ENCODE assay signal across 8 cellular contexts in genomic region chr1:116881879-116882520, GRCh38. TPM values are rescaled to one million over a fixed set of nuclear protein-coding genes. Genes with fewer than 3 reads are reported as not detected.
DNase-seq lines count a peak whose midpoint lies in the region; ATAC-seq, FAIRE-seq and TF ChIP-seq lines count a peak whose summit lies in the region.

No MANE protein-coding gene starts in this region.

- POLR2A ChIA-PET in GM12878 (lab: Charles Lee), result interaction anchor here (0.6 to 2.1 kb wide), 6 partner anchors 55 to 179 kb away, joined by 3 to 15 read pairs (median 8); partner anchors contain the start of gene TTF2

- WGBS in GM12878 (ENCODE audit: insufficient coverage, insufficient replicate concordance, low lambda C conversion rate, missing lambda C conversion rate), result 69% methylated on average over 9 of the region's 9 CpGs

- RAD21 ChIA-PET in GM12878 (lab: Charles Lee; ENCODE audit: unreplicated experiment), result interaction anchor here (0.7 to 10.2 kb wide), 27 partner anchors 10 to 308 kb away, joined by 3 to 138 read pairs (median 6); partner anchors contain the start of genes CD101 and TTF2

- H3K4me3 ChIP-seq in OCI-LY1 (ENCODE audit: low read depth, low read length, poor library complexity, severe bottlenecking) (no peak overlapping the region), GM12878 (no peak overlapping the region), uterus (no peak overlapping the region)

- CTCF ChIA-PET in GM12878 (lab: Yijun Ruan, JAX), result interaction anchor here (0.8 to 8.4 kb wide), 36 partner anchors 13 to 743 kb away, joined by 3 to 82 read pairs (median 6); partner anchors contain the start of gene TTF2

- peak; percentile 35; the same call in 1 of the 2 replicates for TF ChIP-seq CTCF in OCI-LY1 (IDR thresholded peaks at IDR 0.05; ENCODE audit: low read length)
- TF ChIP-seq CTCF in GM12878 (IDR thresholded peaks at IDR 0.05 in 2 of 3, conservative IDR thresholded peaks at IDR 0.05 in 1 of 3; ENCODE audit: control insufficient read depth in 2 of 3, extremely low read depth in 1 of 3, insufficient read depth in 1 of 3, low read depth in 3 of 3, low read length in 3 of 3), result peak; percentile 45 to 73 (median 65)
- peak in 2 of 4 experiments; percentile 8 to 24 for TF ChIP-seq CTCF in uterus (IDR thresholded peaks at IDR 0.05)

- H3K4me2 ChIP-seq in OCI-LY1 (ENCODE audit: low read length), result no peak overlapping the region
- no peak overlapping the region for H3K4me2 ChIP-seq in GM12878 (ENCODE audit: control insufficient read depth, insufficient read depth)

- in situ Hi-C loops in GM12878 (cut with MboI), result no loop called here

- no peak for TF ChIP-seq EP300 in GM12878 (IDR thresholded peaks at IDR 0.05; ENCODE audit: borderline replicate concordance in 1 of 2, control insufficient read depth in 1 of 2, low read depth in 2 of 2, low read length in 2 of 2)

- no peaks in the 10 kb centered on the region for H3K27me3 ChIP-seq in OCI-LY1 (ENCODE audit: insufficient read depth, low read length)
- H3K27me3 ChIP-seq in GM12878 (replicated peaks in 1 of 2; ENCODE audit: control insufficient read depth in 2 of 2, insufficient read depth in 2 of 2, low read length in 1 of 2), result no peaks in the 10 kb centered on the region
- H3K27me3 ChIP-seq in uterus, result no peaks in the 10 kb centered on the region

- SMC1A ChIA-PET in GM12878 (lab: Charles Lee; ENCODE audit: uncharacterized antibody, unreplicated experiment), result interaction anchor here (0.6 to 11.0 kb wide), 37 partner anchors 9 to 333 kb away, joined by 3 to 146 read pairs (median 6); partner anchors contain the start of gene TTF2

- H3K9ac ChIP-seq in OCI-LY1 (ENCODE audit: low read length) (no peak overlapping the region), GM12878 (ENCODE audit: control insufficient read depth, insufficient read depth, low read length) (no peak overlapping the region)

- no peaks in the 10 kb centered on the region for H3K36me3 ChIP-seq in OCI-LY1 (ENCODE audit: insufficient read depth, low read length)
- H3K36me3 ChIP-seq in GM12878 (ENCODE audit: control insufficient read depth in 2 of 2, insufficient read depth in 2 of 2, low read length in 1 of 2), result no peaks in the 10 kb centered on the region
- H3K36me3 ChIP-seq in uterus, result no peaks in the 10 kb centered on the region

- peak; percentile 79 for TF ChIP-seq RAD21 in GM12878 (IDR thresholded peaks at IDR 0.05; ENCODE audit: insufficient read depth, low read depth, low read length)

- H3K9me2 ChIP-seq in OCI-LY1 (ENCODE audit: low read depth, low read length), result no peaks in the 10 kb centered on the region

- H2AFZ ChIP-seq in OCI-LY1 (ENCODE audit: low read length), result no peak overlapping the region
- H2AFZ ChIP-seq in GM12878 (ENCODE audit: control insufficient read depth, low read depth, low read length), result no peak overlapping the region

- H3K4me1 ChIP-seq in OCI-LY1 (ENCODE audit: insufficient read depth, low read length, severe bottlenecking), result no peaks in the 10 kb centered on the region
- H3K4me1 ChIP-seq in GM12878 (ENCODE audit: control insufficient read depth, insufficient read depth, low read length), result peaks cover 14% of the 10 kb centered on the region; the same call in 1 of the 2 replicates
- H3K4me1 ChIP-seq in uterus, result peaks cover 8 to 16% of the 10 kb centered on the region in 2 donors

- H4K20me1 ChIP-seq in OCI-LY1 (ENCODE audit: insufficient read depth, low read length) (no peaks in the 10 kb centered on the region), GM12878 (ENCODE audit: control insufficient read depth, insufficient read depth) (no peaks in the 10 kb centered on the region)

- H3K9me3 ChIP-seq in OCI-LY1 (ENCODE audit: low read length) (no peaks in the 10 kb centered on the region), GM12878 (replicated peaks; ENCODE audit: control insufficient read depth, insufficient read depth, low read length) (no peaks in the 10 kb centered on the region), uterus (no peaks in the 10 kb centered on the region)

- H3F3A ChIP-seq in OCI-LY1 (ENCODE audit: insufficient read depth, low read length), result no peaks in the 10 kb centered on the region

- no peaks in the 10 kb centered on the region for H3K79me2 ChIP-seq in OCI-LY1 (ENCODE audit: insufficient read depth, low read length)
- H3K79me2 ChIP-seq in GM12878 (ENCODE audit: control insufficient read depth, insufficient read depth, low read length), result no peaks in the 10 kb centered on the region

- intact Hi-C loops in GM12878 (cut with micrococcal nuclease; ENCODE audit: unreplicated experiment), result loop anchor here (1.0 to 5.0 kb wide), 3 partner anchors 50 to 307 kb away; no protein-coding TSS in a partner anchor
- intact Hi-C loops in uterus (cut with DNase I; ENCODE audit: low total_unique reads), result no loop called here

- H3K27ac ChIP-seq in OCI-LY1 (ENCODE audit: low read depth, low read length, poor library complexity, severe bottlenecking), result no peak overlapping the region
- no peak overlapping the region for H3K27ac ChIP-seq in GM12878 (ENCODE audit: control insufficient read depth, insufficient read depth)
- peak overlapping the region; percentile 73 to 86 for H3K27ac ChIP-seq in uterus

- ATAC-seq in GM12878 (peak; percentile 69), HG02981 (IDR thresholded peaks at IDR 0.05; ENCODE audit: unreplicated experiment) (no peak)

- FAIRE-seq in GM18507 (lab: Jason Lieb, UNC), result peak; percentile 66
- FAIRE-seq in GM12878 (lab: Jason Lieb, UNC), result no peak

- no peak for TF ChIP-seq POLR2A in GM12878 (IDR thresholded peaks at IDR 0.05; ENCODE audit: low read depth, low read length)
- no peak for TF ChIP-seq POLR2A in uterus (IDR thresholded peaks at IDR 0.05)

- no TSS peak for BruUV-seq in GM12878 (replicated peaks; lab: Mats Ljungman, UMichigan)

- peak; percentile 86 for DNase-seq in AG20443 (ENCODE audit: low spot score)
- DNase-seq in GM18507 (ENCODE audit: extremely low spot score, insufficient read length, low read depth), result no peak
- no peak for DNase-seq in GM12878 (ENCODE audit: low read depth, low spot score)
- peak; percentile 43 for DNase-seq in kidney tubule cell (ENCODE audit: low spot score)
- DNase-seq in uterus, result peak; percentile 83 to 90
- DNase-seq in OCI-M2 (lab: John Stamatoyannopoulos, UW; ENCODE audit: unreplicated experiment), result no peak

TF ChIP-seq in GM12878, 131 proteins besides CTCF, POLR2A, EP300 and RAD21:
- TF ChIP-seq NR2F1 (conservative IDR thresholded peaks at IDR 0.05) (peak; percentile 33; the same call in 1 of the 2 replicates), SRF (IDR thresholded peaks at IDR 0.05; ENCODE audit: low read depth in 2 of 2, low read length in 2 of 2) (0 out of 4 replicates have a peak, but pooled peaks of 1 of the 2 experiments have one; percentile 24), YY1 (IDR thresholded peaks at IDR 0.05; ENCODE audit: low read depth, low read length) (0 out of 2 replicates have a peak, but pooled peaks have one; percentile 54), EED (IDR thresholded peaks at IDR 0.05; ENCODE audit: low read depth) (peak; percentile 45; the same call in 1 of the 2 replicates), IRF4 (IDR thresholded peaks at IDR 0.05; ENCODE audit: low read depth, low read length) (0 out of 2 replicates have a peak, but pooled peaks have one; percentile 44), SMC3 (IDR thresholded peaks at IDR 0.05; ENCODE audit: borderline replicate concordance, low read length) (peak; percentile 65), PML (IDR thresholded peaks at IDR 0.05; ENCODE audit: low read length) (no peak)
- TF ChIP-seq, protein P1, sequence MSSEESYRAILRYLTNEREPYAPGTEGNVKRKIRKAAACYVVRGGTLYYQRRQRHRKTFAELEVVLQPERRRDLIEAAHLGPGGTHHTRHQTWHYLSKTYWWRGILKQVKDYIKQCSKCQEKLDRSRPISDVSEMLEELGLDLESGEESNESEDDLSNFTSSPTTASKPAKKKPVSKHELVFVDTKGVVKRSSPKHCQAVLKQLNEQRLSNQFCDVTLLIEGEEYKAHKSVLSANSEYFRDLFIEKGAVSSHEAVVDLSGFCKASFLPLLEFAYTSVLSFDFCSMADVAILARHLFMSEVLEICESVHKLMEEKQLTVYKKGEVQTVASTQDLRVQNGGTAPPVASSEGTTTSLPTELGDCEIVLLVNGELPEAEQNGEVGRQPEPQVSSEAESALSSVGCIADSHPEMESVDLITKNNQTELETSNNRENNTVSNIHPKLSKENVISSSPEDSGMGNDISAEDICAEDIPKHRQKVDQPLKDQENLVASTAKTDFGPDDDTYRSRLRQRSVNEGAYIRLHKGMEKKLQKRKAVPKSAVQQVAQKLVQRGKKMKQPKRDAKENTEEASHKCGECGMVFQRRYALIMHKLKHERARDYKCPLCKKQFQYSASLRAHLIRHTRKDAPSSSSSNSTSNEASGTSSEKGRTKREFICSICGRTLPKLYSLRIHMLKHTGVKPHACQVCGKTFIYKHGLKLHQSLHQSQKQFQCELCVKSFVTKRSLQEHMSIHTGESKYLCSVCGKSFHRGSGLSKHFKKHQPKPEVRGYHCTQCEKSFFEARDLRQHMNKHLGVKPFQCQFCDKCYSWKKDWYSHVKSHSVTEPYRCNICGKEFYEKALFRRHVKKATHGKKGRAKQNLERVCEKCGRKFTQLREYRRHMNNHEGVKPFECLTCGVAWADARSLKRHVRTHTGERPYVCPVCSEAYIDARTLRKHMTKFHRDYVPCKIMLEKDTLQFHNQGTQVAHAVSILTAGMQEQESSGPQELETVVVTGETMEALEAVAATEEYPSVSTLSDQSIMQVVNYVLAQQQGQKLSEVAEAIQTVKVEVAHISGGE (CRISPR knock-in tag; IDR thresholded peaks at IDR 0.05), result no peak

RNA-seq across cellular contexts. Expression of gene PTGFRN, which starts 27.7 kb away (rescaled TPM):
- 15.1 and 18.7 TPM in 2 replicates for total RNA-seq in GM12878 (2013; cell fraction: nucleolus; rRNA removed)
- total RNA-seq in GM12878 (2014; rRNA removed) (5.5 and 9.9 TPM in 2 replicates), GM12878 (2014; rRNA removed; fragmentation: Illumina TruSeq; extraction: Trizol) (5.8 TPM in 2 replicates), GM12878 (2021) (8.3 and 8.9 TPM in 2 replicates), uterus (100 to 1,000 TPM in 2 of 4 donors, 10 to 100 TPM in 2; 32.4 to 134 (median 88.8) TPM)
- polyA plus RNA-seq in GM12878 (2011; ENCODE audit: low read depth), result 0.04 TPM
- polyA plus RNA-seq in GM12878 (2011; rRNA removed) (2.8 and 3.5 TPM in 2 replicates), GM12878 (2014; fragmentation: Illumina TruSeq; extraction: Trizol) (2.4 and 5.3 TPM in 2 replicates), GM12878 (2014; fragmentation: Nextera tagmentation; extraction: Ambion mirVana) (1 to 10 TPM; 4.9 to 7.2 TPM), GM12878 (2014; rRNA removed) (3.9 and 4.4 TPM in 2 replicates), GM12878 (2016; fragmentation: Nextera tagmentation; extraction: Ambion mirVana) (1 to 10 TPM; 2.7 to 3.1 TPM)
- 1.7 and 2.1 TPM in 2 replicates for polyA plus RNA-seq in GM12878 (2011; cell fraction: cytosol; rRNA removed)
- 0.94 and 1.6 TPM in 2 replicates for polyA plus RNA-seq in GM12878 (2011; cell fraction: nucleus; rRNA removed)
- 0.04 and 0.15 TPM in 2 replicates for polyA plus RNA-seq in GM12878 (2012)
- 4.0 and 5.3 TPM in 2 replicates for polyA minus RNA-seq in GM12878 (2011; rRNA and poly(A)+ RNA removed)
- polyA minus RNA-seq in GM12878 (2011; cell fraction: cytosol; rRNA and poly(A)+ RNA removed), result 1.0 and 1.1 TPM in 2 replicates
- polyA minus RNA-seq in GM12878 (2011; cell fraction: nucleus; rRNA and poly(A)+ RNA removed), result 0.85 and 4.0 TPM in 2 replicates

Comparison
In these comparisons a context has a peak if more than half of its experiments do, and no peak if none do; other contexts are left out.
1. DNase-seq: peak in AG20443 (single experiment), kidney tubule cell (single experiment) and uterus (2 of 2); none in GM18507 (single experiment), GM12878 (single experiment) and OCI-M2 (single experiment).
2. H3K27ac ChIP-seq: peak in uterus (2 of 2); none in OCI-LY1 (single experiment) and GM12878 (single experiment).